Comparison of ENCODE assay signal across 10 cellular contexts in the genomic region with DNA sequence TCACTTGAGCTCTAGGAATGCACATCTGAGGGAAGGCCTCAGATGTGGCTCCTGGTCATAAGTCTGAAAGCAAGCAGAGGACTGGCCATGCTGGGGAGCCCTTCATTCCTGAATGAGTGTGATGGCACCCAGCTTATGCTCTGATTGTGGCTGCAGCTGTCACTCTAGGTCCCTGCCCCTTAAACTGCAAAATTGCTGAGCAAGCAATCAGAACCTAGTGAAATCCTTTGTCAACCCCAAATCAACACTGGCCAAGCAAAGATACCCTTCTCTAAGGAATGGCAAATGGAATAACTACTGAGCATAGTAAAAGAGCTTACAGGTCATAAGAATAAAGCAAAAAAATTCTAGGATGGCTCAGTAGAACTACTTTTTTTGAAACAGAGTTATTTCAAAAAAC. TPM values are rescaled to one million over a fixed set of nuclear protein-coding genes. Genes with fewer than 3 reads are reported as not detected.
"Had no signal": no experiment of that assay in that cellular context is flagged by ENCODE, and none has a peak within 500 bp of the region (broad histone marks: within the 10 kb centered on the region; RNA-seq: fewer than 3 reads in every experiment).

No MANE protein-coding gene starts in this region.

- H3K9me3 ChIP-seq: HAP-1 had no signal

- H3K36me3 ChIP-seq: HAP-1 had no signal

- H2AFZ ChIP-seq: GM23248 had no signal

- H3K4me1 ChIP-seq: HAP-1 had no signal

- H3K4me3 ChIP-seq: GM23248, HAP-1 had no signal

- H3K9ac ChIP-seq: GM23248 had no signal

- DNase-seq: GM23248, GOT3, H7, HFFc6, KG1 had no signal

- H3K27ac ChIP-seq: GM23248, HL-60 had no signal

- ATAC-seq: HCT116 had no signal

RNA-seq across cellular contexts. Expression of a gene that starts 4.3 kb away (rescaled TPM):
- total RNA-seq: GM23248, H4, H7, HT1080 had no signal
- polyA plus RNA-seq: GM23248 had no signal
